Comparison of ENCODE assay signal across 8 cellular contexts in the genomic region with DNA sequence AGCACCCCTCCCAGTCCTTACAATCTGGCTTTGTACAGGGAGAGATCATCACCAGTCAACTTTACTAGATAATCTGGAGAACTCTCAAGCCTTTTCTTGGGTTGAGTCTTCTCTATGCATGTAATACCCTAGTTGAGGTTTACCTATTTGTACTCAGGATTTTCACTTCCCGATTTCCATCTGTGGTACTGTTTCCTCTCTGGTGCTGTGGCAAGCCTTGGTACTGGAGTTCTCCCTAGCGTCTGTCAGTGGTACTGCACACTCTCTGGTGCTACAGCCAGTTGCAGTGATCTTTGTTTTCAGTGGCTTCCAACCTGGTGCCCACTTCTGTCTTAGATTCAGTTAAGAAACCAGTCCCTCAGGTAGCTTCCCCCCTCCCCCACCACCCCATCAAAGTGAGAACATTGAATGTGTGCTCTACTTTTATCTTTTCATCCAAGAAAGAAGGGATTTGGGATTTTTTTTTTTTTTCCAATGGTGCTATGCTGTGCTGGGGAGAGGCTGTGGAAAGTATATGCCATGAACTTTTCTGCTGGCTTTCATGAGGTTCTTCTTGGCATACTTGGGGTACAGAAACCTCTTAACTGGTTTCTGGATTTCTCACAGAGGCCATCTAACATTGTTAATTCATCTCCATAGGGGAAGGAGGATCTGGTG.
DNase-seq lines count a peak whose midpoint lies in the region; ATAC-seq, FAIRE-seq and TF ChIP-seq lines count a peak whose summit lies in the region.

No MANE protein-coding gene starts in this region.

- H3K9me3 ChIP-seq in endodermal cell (ENCODE audit: control insufficient read depth, low read length) (peaks cover 22% of the 10 kb centered on the region), tibial artery (no peaks in the 10 kb centered on the region)

- H3K27me3 ChIP-seq in endodermal cell (ENCODE audit: control insufficient read depth, insufficient read depth, low read length, poor library complexity, severe bottlenecking) (no peaks in the 10 kb centered on the region), tibial artery (no peaks in the 10 kb centered on the region)

- POLR2A ChIA-PET in activated CD4-positive, alpha-beta memory T cell treated with anti-CD3 and anti-CD28 coated beads for 36 hours (lab: Charles Lee), result no interaction called here

- peak; percentile 76 for DNase-seq in NCI-H748 (lab: John Stamatoyannopoulos, UW; ENCODE audit: unreplicated experiment)
- peak; percentile 78 for DNase-seq in activated CD4-positive, alpha-beta memory T cell treated with anti-CD3 and anti-CD28 coated beads for 36 hours
- peak; percentile 91 for DNase-seq in endodermal cell
- no peak for DNase-seq in natural killer cell treated with Interleukin-12 subunit alpha and Interleukin-12 subunit beta and Interleukin-15 and Interleukin-18, amount 100 ng/mL, for 72 hours (ENCODE audit: low spot score)
- peak; percentile 70 to 75 for DNase-seq in tibial artery

- H3K27me3 Mint-ChIP-seq in activated CD4-positive, alpha-beta memory T cell treated with anti-CD3 and anti-CD28 coated beads for 36 hours, result peaks cover 7% of the 10 kb centered on the region
- H3K27me3 Mint-ChIP-seq in endodermal cell (ENCODE audit: insufficient read depth), result no peaks in the 10 kb centered on the region
- H3K27me3 Mint-ChIP-seq in natural killer cell treated with Interleukin-12 subunit alpha and Interleukin-12 subunit beta and Interleukin-15 and Interleukin-18, amount 100 ng/mL, for 72 hours, result peaks cover 3 to 5% of the 10 kb centered on the region in 2 donors

- H3K27ac Mint-ChIP-seq in activated CD4-positive, alpha-beta memory T cell treated with anti-CD3 and anti-CD28 coated beads for 36 hours, result no peak overlapping the region
- H3K27ac Mint-ChIP-seq in endodermal cell, result no peak overlapping the region
- no peak overlapping the region for H3K27ac Mint-ChIP-seq in natural killer cell treated with Interleukin-12 subunit alpha and Interleukin-12 subunit beta and Interleukin-15 and Interleukin-18, amount 100 ng/mL, for 72 hours

- 31 to 33% methylated on average over 2 of the region's 2 CpGs for WGBS in endodermal cell (ENCODE audit: insufficient coverage in 1 of 2, insufficient read length in 1 of 2), 2 experiments

- H3K9ac ChIP-seq in endodermal cell (ENCODE audit: extremely low read depth, low read length, poor library complexity, severe bottlenecking), result no peak overlapping the region

- peaks cover 10% of the 10 kb centered on the region for H3K4me1 Mint-ChIP-seq in activated CD4-positive, alpha-beta memory T cell treated with anti-CD3 and anti-CD28 coated beads for 36 hours (ENCODE audit: low read depth)
- no peaks in the 10 kb centered on the region for H3K4me1 Mint-ChIP-seq in endodermal cell
- H3K4me1 Mint-ChIP-seq in natural killer cell treated with Interleukin-12 subunit alpha and Interleukin-12 subunit beta and Interleukin-15 and Interleukin-18, amount 100 ng/mL, for 72 hours (ENCODE audit: low read depth in 2 of 2), result peaks cover 7 to 8% of the 10 kb centered on the region in 2 donors

- TF ChIP-seq CTCF in endodermal cell (conservative IDR thresholded peaks at IDR 0.05), result peak; percentile 84
- peak; percentile 64 to 69 for TF ChIP-seq CTCF in tibial artery (IDR thresholded peaks at IDR 0.05)

- H3K36me3 Mint-ChIP-seq in activated CD4-positive, alpha-beta memory T cell treated with anti-CD3 and anti-CD28 coated beads for 36 hours, result no peaks in the 10 kb centered on the region
- peaks cover 9% of the 10 kb centered on the region for H3K36me3 Mint-ChIP-seq in endodermal cell (ENCODE audit: low read depth)
- no peaks in the 10 kb centered on the region for H3K36me3 Mint-ChIP-seq in natural killer cell treated with Interleukin-12 subunit alpha and Interleukin-12 subunit beta and Interleukin-15 and Interleukin-18, amount 100 ng/mL, for 72 hours

- H3K4me3 Mint-ChIP-seq in activated CD4-positive, alpha-beta memory T cell treated with anti-CD3 and anti-CD28 coated beads for 36 hours, result no peak overlapping the region
- no peak overlapping the region for H3K4me3 Mint-ChIP-seq in endodermal cell
- no peak overlapping the region for H3K4me3 Mint-ChIP-seq in natural killer cell treated with Interleukin-12 subunit alpha and Interleukin-12 subunit beta and Interleukin-15 and Interleukin-18, amount 100 ng/mL, for 72 hours

- CTCF ChIA-PET in activated CD4-positive, alpha-beta memory T cell treated with anti-CD3 and anti-CD28 coated beads for 36 hours (lab: Charles Lee), result interaction anchor here (1.2 kb wide), 1 partner anchor 73 kb away, joined by 5 read pairs; no protein-coding TSS in a partner anchor

- H3K4me1 ChIP-seq in endodermal cell (ENCODE audit: control insufficient read depth, insufficient read depth, low read length) (no peaks in the 10 kb centered on the region), tibial artery (peaks cover 0 to 5% (median 0%) of the 10 kb centered on the region in 4 donors)

- H3K27ac ChIP-seq in endodermal cell (ENCODE audit: low read depth, low read length) (no peak overlapping the region), tibial artery (no peak overlapping the region)

- H3K36me3 ChIP-seq in endodermal cell (ENCODE audit: control insufficient read depth, insufficient read depth, low read length) (no peaks in the 10 kb centered on the region), tibial artery (no peaks in the 10 kb centered on the region)

- no peak overlapping the region for H3K4me3 ChIP-seq in endodermal cell (ENCODE audit: low read length)
- H3K4me3 ChIP-seq in tibial artery, result no peak overlapping the region

- peak; percentile 54 for FAIRE-seq in A204.1 (lab: Jason Lieb, UNC)

- intact Hi-C loops in activated CD4-positive, alpha-beta memory T cell treated with anti-CD3 and anti-CD28 coated beads for 36 hours (cut with micrococcal nuclease), result no loop called here
- intact Hi-C loops in tibial artery (cut with DNase I; ENCODE audit: low total_unique reads), result no loop called here

- ATAC-seq in GM18498 (IDR thresholded peaks at IDR 0.05; ENCODE audit: unreplicated experiment), result peak; percentile 99
- peak; percentile 96 for ATAC-seq in HG02840 (IDR thresholded peaks at IDR 0.05; ENCODE audit: low FRiP score, unreplicated experiment)
- ATAC-seq in natural killer cell treated with Interleukin-12 subunit alpha and Interleukin-12 subunit beta and Interleukin-15 and Interleukin-18, amount 100 ng/mL, for 72 hours, result peak; percentile 71 to 80

- no peaks in the 10 kb centered on the region for H3K9me3 Mint-ChIP-seq in activated CD4-positive, alpha-beta memory T cell treated with anti-CD3 and anti-CD28 coated beads for 36 hours
- H3K9me3 Mint-ChIP-seq in endodermal cell, result peaks cover 16% of the 10 kb centered on the region
- no peaks in the 10 kb centered on the region for H3K9me3 Mint-ChIP-seq in natural killer cell treated with Interleukin-12 subunit alpha and Interleukin-12 subunit beta and Interleukin-15 and Interleukin-18, amount 100 ng/mL, for 72 hours
